19 cellular contexts compared by ENCODE assay signal in the genomic region with DNA sequence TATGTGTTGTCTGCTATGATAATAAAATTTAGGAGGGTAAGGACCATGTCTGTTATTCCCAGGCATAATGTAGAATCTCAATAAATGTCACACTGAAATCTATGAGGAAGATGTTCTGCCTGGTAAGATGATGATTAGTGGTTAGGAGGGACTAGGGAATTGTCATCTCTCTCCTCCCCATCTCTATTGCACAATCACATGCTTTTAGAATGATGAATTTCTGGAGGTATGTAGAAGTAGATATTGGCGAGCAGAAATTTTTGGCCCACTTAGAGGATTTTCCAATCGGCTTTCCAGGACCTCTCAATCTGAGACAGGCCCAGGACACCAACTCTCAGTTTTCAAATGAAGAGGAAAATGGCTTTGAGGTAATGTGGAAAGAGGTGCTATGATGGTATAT. TPM values are rescaled to one million over a fixed set of nuclear protein-coding genes. Genes with fewer than 3 reads are reported as not detected.
A peak's percentile ranks its signal among the peaks of the same experiment; 100 is the strongest.
DNase-seq lines count a peak whose midpoint lies in the region; ATAC-seq and TF ChIP-seq lines count a peak whose summit lies in the region.
"Had no signal": no experiment of that assay in that cellular context is flagged by ENCODE, and none has a peak within 500 bp of the region (broad histone marks: within the 10 kb centered on the region; RNA-seq: fewer than 3 reads in every experiment).

No MANE protein-coding gene starts in this region.

- H4K20me1 ChIP-seq in fibroblast of lung (ENCODE audit: control insufficient read depth, extremely low read depth, insufficient read depth, low read length): no peaks in the 10 kb centered on the region

- peaks cover 21% of the 10 kb centered on the region for H3K4me1 ChIP-seq in fibroblast of lung (ENCODE audit: control insufficient read depth, extremely low read depth, insufficient read depth, low read length)
- H3K4me1 ChIP-seq in gastrocnemius medialis: peaks cover 56 to 57% of the 10 kb centered on the region in 2 donors

- H2AFZ ChIP-seq in fibroblast of lung (ENCODE audit: low read length): no peak overlapping the region

- in situ Hi-C loops in gastrocnemius medialis (cut with MboI; ENCODE audit: low sequenced_read_pairs in 4 of 4): no loop called here

- H3K27me3 Mint-ChIP-seq in activated CD4-positive, alpha-beta T cell treated with anti-CD3 and anti-CD28 coated beads, Interleukin-2, amount 10 ng/mL, durations not matched to agents 7 days and 5 days: peaks cover 35% of the 10 kb centered on the region
- H3K27me3 Mint-ChIP-seq in WTC11 (ENCODE audit: low read depth): peaks cover 65% of the 10 kb centered on the region
- H3K27me3 Mint-ChIP-seq in activated CD4-positive, alpha-beta memory T cell treated with anti-CD3 and anti-CD28 coated beads, Interleukin-2, amount 10 ng/mL, durations not matched to agents 7 days and 5 days: peaks cover 33% of the 10 kb centered on the region

- no peak for DNase-seq in activated CD4-positive, alpha-beta T cell treated with anti-CD3 and anti-CD28 coated beads, Interleukin-2, amount 10 ng/mL, durations not matched to agents 7 days and 5 days
- no peak for DNase-seq in activated CD4-positive, alpha-beta T cell treated with anti-CD3 and anti-CD28 coated beads for 48 hours
- DNase-seq in RPMI7951 (ENCODE audit: low read depth) (peak; percentile 68), fibroblast of lung (ENCODE audit: low read depth in 2 of 2) (peak; percentile 43 to 74), gastrocnemius medialis (no peak), WTC11 (ENCODE audit: low spot score) (no peak)
- no peak for DNase-seq in activated CD4-positive, alpha-beta memory T cell treated with anti-CD3 and anti-CD28 coated beads, Interleukin-2, amount 10 ng/mL, durations not matched to agents 7 days and 5 days
- DNase-seq: activated naive CD8-positive, alpha-beta T cell treated with anti-CD3 and anti-CD28 coated beads, Interleukin-2, amount 10 ng/mL, durations not matched to agents 7 days and 5 days; hypothalamus; NCI-H2081 treated with DMSO at 0.1 percent for 48 hours; pancreas; stimulated activated CD8-positive, alpha-beta memory T cell treated with anti-CD3 and anti-CD28 coated beads, Interleukin-4, amount 100 ng/mL, for 48 hours; upper lobe of left lung had no signal

- H3K27ac ChIP-seq in fibroblast of lung (ENCODE audit: insufficient read depth, low read length) (no peak overlapping the region), gastrocnemius medialis (peak overlapping the region; percentile 43 to 89 (median 88))
- H3K27ac ChIP-seq: pancreas, upper lobe of left lung had no signal

- H3K4me1 Mint-ChIP-seq in activated CD4-positive, alpha-beta T cell treated with anti-CD3 and anti-CD28 coated beads, Interleukin-2, amount 10 ng/mL, durations not matched to agents 7 days and 5 days: peaks cover 49% of the 10 kb centered on the region
- peaks cover 39% of the 10 kb centered on the region for H3K4me1 Mint-ChIP-seq in WTC11
- H3K4me1 Mint-ChIP-seq in activated CD4-positive, alpha-beta memory T cell treated with anti-CD3 and anti-CD28 coated beads, Interleukin-2, amount 10 ng/mL, durations not matched to agents 7 days and 5 days: peaks cover 54% of the 10 kb centered on the region

- no peak for ATAC-seq in gastrocnemius medialis
- no peak for ATAC-seq in WTC11
- ATAC-seq in GM21723 (IDR thresholded peaks at IDR 0.05; ENCODE audit: unreplicated experiment): no peak
- ATAC-seq: GM12878, HCT116, pancreas had no signal

- H3K9me3 ChIP-seq in fibroblast of lung (ENCODE audit: control insufficient read depth, insufficient read depth, low read depth, low read length) (no peaks in the 10 kb centered on the region), gastrocnemius medialis (no peaks in the 10 kb centered on the region)
- H3K9me3 ChIP-seq: pancreas, upper lobe of left lung had no signal

- CTCF ChIA-PET in activated CD4-positive, alpha-beta T cell treated with anti-CD3 and anti-CD28 coated beads, Interleukin-2, amount 10 ng/mL, durations not matched to agents 7 days and 5 days (lab: Charles Lee): interaction anchor here (0.5 to 1.3 kb wide), 2 partner anchors 13 to 34 kb away, joined by 3 to 5 read pairs; no protein-coding TSS in a partner anchor
- CTCF ChIA-PET in WTC11 (lab: Charles Lee): interaction anchor here (0.8 kb wide), 1 partner anchor 13 kb away, joined by 4 read pairs; no protein-coding TSS in a partner anchor
- CTCF ChIA-PET in activated CD4-positive, alpha-beta memory T cell treated with anti-CD3 and anti-CD28 coated beads, Interleukin-2, amount 10 ng/mL, durations not matched to agents 7 days and 5 days (lab: Charles Lee): interaction anchor here (8.9 kb wide), 1 partner anchor 13 kb away, joined by 105 read pairs; no protein-coding TSS in a partner anchor

- H3K9me3 Mint-ChIP-seq in activated CD4-positive, alpha-beta T cell treated with anti-CD3 and anti-CD28 coated beads, Interleukin-2, amount 10 ng/mL, durations not matched to agents 7 days and 5 days: no peaks in the 10 kb centered on the region
- no peaks in the 10 kb centered on the region for H3K9me3 Mint-ChIP-seq in WTC11
- no peaks in the 10 kb centered on the region for H3K9me3 Mint-ChIP-seq in activated CD4-positive, alpha-beta memory T cell treated with anti-CD3 and anti-CD28 coated beads, Interleukin-2, amount 10 ng/mL, durations not matched to agents 7 days and 5 days
- H3K9me3 Mint-ChIP-seq: activated naive CD8-positive, alpha-beta T cell treated with anti-CD3 and anti-CD28 coated beads, Interleukin-2, amount 10 ng/mL, durations not matched to agents 7 days and 5 days had no signal

- TF ChIP-seq POLR2A in gastrocnemius medialis (IDR thresholded peaks at IDR 0.05): no peak

- H3K27me3 ChIP-seq in fibroblast of lung (ENCODE audit: control insufficient read depth, insufficient read depth, low read length) (peaks cover 20% of the 10 kb centered on the region), gastrocnemius medialis (no peaks in the 10 kb centered on the region)
- H3K27me3 ChIP-seq: pancreas had no signal

- H3K4me3 ChIP-seq in fibroblast of lung (replicated peaks in 1 of 4; ENCODE audit: control extremely low read depth in 1 of 4, insufficient read depth in 1 of 4, low read depth in 3 of 4, low read length in 4 of 4) (no peak overlapping the region), gastrocnemius medialis (no peak overlapping the region)
- H3K4me3 ChIP-seq: GM12878, pancreas, upper lobe of left lung had no signal

- H3K36me3 Mint-ChIP-seq in activated CD4-positive, alpha-beta T cell treated with anti-CD3 and anti-CD28 coated beads, Interleukin-2, amount 10 ng/mL, durations not matched to agents 7 days and 5 days (ENCODE audit: low read depth): peaks cover 7% of the 10 kb centered on the region
- no peaks in the 10 kb centered on the region for H3K36me3 Mint-ChIP-seq in WTC11
- H3K36me3 Mint-ChIP-seq in activated CD4-positive, alpha-beta memory T cell treated with anti-CD3 and anti-CD28 coated beads, Interleukin-2, amount 10 ng/mL, durations not matched to agents 7 days and 5 days (ENCODE audit: low read depth): peaks cover 15% of the 10 kb centered on the region

- no peaks in the 10 kb centered on the region for H3K36me3 ChIP-seq in fibroblast of lung (ENCODE audit: control insufficient read depth, insufficient read depth, low read length)
- H3K36me3 ChIP-seq in gastrocnemius medialis: no peaks in the 10 kb centered on the region
- H3K36me3 ChIP-seq: pancreas, upper lobe of left lung had no signal

- H3K79me2 ChIP-seq in fibroblast of lung (ENCODE audit: control insufficient read depth, insufficient read depth, low read length): peaks cover 28% of the 10 kb centered on the region

- POLR2A ChIA-PET in activated CD4-positive, alpha-beta T cell treated with anti-CD3 and anti-CD28 coated beads, Interleukin-2, amount 10 ng/mL, durations not matched to agents 7 days and 5 days (lab: Charles Lee): no interaction called here
- POLR2A ChIA-PET in WTC11 (lab: Charles Lee): no interaction called here
- POLR2A ChIA-PET in activated CD4-positive, alpha-beta memory T cell treated with anti-CD3 and anti-CD28 coated beads, Interleukin-2, amount 10 ng/mL, durations not matched to agents 7 days and 5 days (lab: Charles Lee): interaction anchor here (0.9 to 3.4 kb wide), 2 partner anchors 9 to 11 kb away, joined by 3 to 16 read pairs; no protein-coding TSS in a partner anchor

- H3K4me3 Mint-ChIP-seq in activated CD4-positive, alpha-beta T cell treated with anti-CD3 and anti-CD28 coated beads, Interleukin-2, amount 10 ng/mL, durations not matched to agents 7 days and 5 days: peak overlapping the region; percentile 1
- no peak overlapping the region for H3K4me3 Mint-ChIP-seq in WTC11
- no peak overlapping the region for H3K4me3 Mint-ChIP-seq in activated CD4-positive, alpha-beta memory T cell treated with anti-CD3 and anti-CD28 coated beads, Interleukin-2, amount 10 ng/mL, durations not matched to agents 7 days and 5 days
- H3K4me3 Mint-ChIP-seq: activated naive CD8-positive, alpha-beta T cell treated with anti-CD3 and anti-CD28 coated beads, Interleukin-2, amount 10 ng/mL, durations not matched to agents 7 days and 5 days had no signal

- TF ChIP-seq CTCF in fibroblast of lung (conservative IDR thresholded peaks at IDR 0.05 in 1 of 2, IDR thresholded peaks at IDR 0.05 in 1 of 2; ENCODE audit: low read depth in 1 of 2, low read length in 2 of 2) (no peak), gastrocnemius medialis (IDR thresholded peaks at IDR 0.05 in 4 of 5, conservative IDR thresholded peaks at IDR 0.05 in 1 of 5) (no peak), WTC11 (IDR thresholded peaks at IDR 0.05) (no peak)

- intact Hi-C loops in gastrocnemius medialis (cut with DNase I; ENCODE audit: low total_unique reads): loop anchor here (5.0 kb wide), 2 partner anchors 154 to 259 kb away; a partner anchor contains a TSS

- H3K9ac ChIP-seq in fibroblast of lung (ENCODE audit: insufficient read depth, low read length): no peak overlapping the region

- H3K4me2 ChIP-seq in fibroblast of lung (ENCODE audit: extremely low read depth, insufficient read depth, low read length): no peak overlapping the region

- no peak overlapping the region for H3K27ac Mint-ChIP-seq in activated CD4-positive, alpha-beta T cell treated with anti-CD3 and anti-CD28 coated beads, Interleukin-2, amount 10 ng/mL, durations not matched to agents 7 days and 5 days
- no peak overlapping the region for H3K27ac Mint-ChIP-seq in WTC11
- no peak overlapping the region for H3K27ac Mint-ChIP-seq in activated CD4-positive, alpha-beta memory T cell treated with anti-CD3 and anti-CD28 coated beads, Interleukin-2, amount 10 ng/mL, durations not matched to agents 7 days and 5 days
- H3K27ac Mint-ChIP-seq: activated naive CD8-positive, alpha-beta T cell treated with anti-CD3 and anti-CD28 coated beads, Interleukin-2, amount 10 ng/mL, durations not matched to agents 7 days and 5 days had no signal

RNA-seq across cellular contexts. Expression of a gene that starts 2.0 kb away (rescaled TPM):
- total RNA-seq in activated CD4-positive, alpha-beta T cell treated with anti-CD3 and anti-CD28 coated beads, Interleukin-2, amount 10 ng/mL, durations not matched to agents 7 days and 5 days: not detected
- not detected in 2 replicates for total RNA-seq in RPMI7951 (2014; rRNA removed; shearing (Covaris generic))
- total RNA-seq in fibroblast of lung: not detected in 2 replicates
- not detected in 2 replicates for polyA plus RNA-seq in fibroblast of lung
- polyA plus RNA-seq in fibroblast of lung (2012): 0.10 TPM in 1 of 2 replicates, not detected in the other
- polyA minus RNA-seq in fibroblast of lung (ENCODE audit: low replicate concordance): not detected in 2 replicates
- total RNA-seq in gastrocnemius medialis: 1 to 10 TPM; 4.2 to 8.9 (median 6.5) TPM
- 0.32 to 0.81 TPM (median 0.48 TPM) in 3 replicates for total RNA-seq in WTC11 (2021)
- total RNA-seq in activated CD4-positive, alpha-beta memory T cell treated with anti-CD3 and anti-CD28 coated beads, Interleukin-2, amount 10 ng/mL, durations not matched to agents 7 days and 5 days: not detected
- total RNA-seq: A673; activated naive CD8-positive, alpha-beta T cell treated with anti-CD3 and anti-CD28 coated beads, Interleukin-2, amount 10 ng/mL, durations not matched to agents 7 days and 5 days; dermis microvascular lymphatic vessel endothelial cell; GM12878; lung microvascular endothelial cell; pancreas had no signal
- polyA plus RNA-seq: GM12878, pancreas had no signal

RNA-seq across cellular contexts. Expression of a gene that starts 2.0 kb away (rescaled TPM):
- total RNA-seq in activated CD4-positive, alpha-beta T cell treated with anti-CD3 and anti-CD28 coated beads, Interleukin-2, amount 10 ng/mL, durations not matched to agents 7 days and 5 days: 10 to 100 TPM; 42.4 to 44.6 TPM
- total RNA-seq in RPMI7951 (2014; rRNA removed; shearing (Covaris generic)): 23.9 and 31.0 TPM in 2 replicates
- 14.4 and 24.6 TPM in 2 replicates for total RNA-seq in fibroblast of lung
- polyA plus RNA-seq in fibroblast of lung: 24.1 and 31.6 TPM in 2 replicates
- polyA plus RNA-seq in fibroblast of lung (2012): 38.5 and 42.9 TPM in 2 replicates
- 163 and 198 TPM in 2 replicates for polyA minus RNA-seq in fibroblast of lung (ENCODE audit: low replicate concordance)
- 10 to 100 TPM; 31.4 to 64.2 (median 58.7) TPM for total RNA-seq in gastrocnemius medialis
- 29.8 to 32.4 TPM (median 32.1 TPM) in 3 replicates for total RNA-seq in WTC11 (2021)
- total RNA-seq in activated CD4-positive, alpha-beta memory T cell treated with anti-CD3 and anti-CD28 coated beads, Interleukin-2, amount 10 ng/mL, durations not matched to agents 7 days and 5 days: 10 to 100 TPM; 42.4 to 43.1 TPM

RNA-seq across cellular contexts. Expression of a gene that starts 17.2 kb away (rescaled TPM):
- not detected for total RNA-seq in activated CD4-positive, alpha-beta T cell treated with anti-CD3 and anti-CD28 coated beads, Interleukin-2, amount 10 ng/mL, durations not matched to agents 7 days and 5 days
- total RNA-seq in RPMI7951 (2014; rRNA removed; shearing (Covaris generic)): 0.36 and 0.49 TPM in 2 replicates
- 0.26 and 0.66 TPM in 2 replicates for total RNA-seq in fibroblast of lung
- 0.24 and 0.27 TPM in 2 replicates for polyA plus RNA-seq in fibroblast of lung
- 0.08 and 0.30 TPM in 2 replicates for polyA plus RNA-seq in fibroblast of lung (2012)
- 3.0 TPM in 1 of 2 replicates, not detected in the other for polyA minus RNA-seq in fibroblast of lung (ENCODE audit: low replicate concordance)
- total RNA-seq in gastrocnemius medialis: under 1 TPM in 1 of 4 donors, not detected in 3; 0.51 TPM
- 0.17 to 0.46 TPM (median 0.34 TPM) in 3 replicates for total RNA-seq in WTC11 (2021)
- not detected for total RNA-seq in activated CD4-positive, alpha-beta memory T cell treated with anti-CD3 and anti-CD28 coated beads, Interleukin-2, amount 10 ng/mL, durations not matched to agents 7 days and 5 days
- total RNA-seq: A673, dermis microvascular lymphatic vessel endothelial cell, lung microvascular endothelial cell, pancreas had no signal

Comparison
In these comparisons a context has a peak if more than half of its experiments do, and no peak if none do; other contexts are left out.
1. DNase-seq: peak in RPMI7951 (single experiment) and fibroblast of lung (2 of 2); none in activated CD4-positive, alpha-beta T cell treated with anti-CD3 and anti-CD28 coated beads, Interleukin-2, amount 10 ng/mL, durations not matched to agents 7 days and 5 days (single experiment), activated CD4-positive, alpha-beta T cell treated with anti-CD3 and anti-CD28 coated beads for 48 hours (single experiment), gastrocnemius medialis (0 of 2), WTC11 (single experiment) and activated CD4-positive, alpha-beta memory T cell treated with anti-CD3 and anti-CD28 coated beads, Interleukin-2, amount 10 ng/mL, durations not matched to agents 7 days and 5 days (single experiment).